13 cellular contexts compared by ENCODE assay signal in the genomic region with DNA sequence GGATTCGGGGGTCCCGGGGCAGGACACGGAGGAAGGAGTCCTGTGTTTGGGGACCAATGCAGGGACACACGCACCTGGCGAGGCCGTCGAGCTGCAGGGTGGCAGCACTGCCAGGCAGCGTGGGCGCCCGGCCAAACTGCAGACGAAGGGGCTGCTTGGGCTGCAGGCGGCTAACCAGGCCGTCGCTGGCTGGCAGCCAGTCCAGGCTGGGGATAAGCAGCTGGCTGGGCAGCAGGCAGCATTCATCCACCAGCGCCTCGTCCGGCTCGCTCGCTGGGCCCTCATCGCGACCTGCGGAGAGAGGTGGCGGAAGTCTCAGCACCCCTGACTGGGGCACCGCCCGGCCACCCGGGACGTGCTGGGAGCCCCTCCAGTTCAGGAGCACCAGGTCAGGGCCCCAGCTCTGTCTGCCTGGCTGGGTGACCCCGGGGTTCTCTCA. TPM values are rescaled to one million over a fixed set of nuclear protein-coding genes. Genes with fewer than 3 reads are reported as not detected.
DNase-seq lines count a peak whose midpoint lies in the region; ATAC-seq, FAIRE-seq and TF ChIP-seq lines count a peak whose summit lies in the region.
"Had no signal": no experiment of that assay in that cellular context is flagged by ENCODE, and none has a peak within 500 bp of the region (broad histone marks: within the 10 kb centered on the region; RNA-seq: fewer than 3 reads in every experiment).

No MANE protein-coding gene starts in this region.

- H3K27ac ChIP-seq in HepG2 (ENCODE audit: extremely low read length, insufficient read depth, low read length): peak overlapping the region; percentile 40
- no peak overlapping the region for H3K27ac ChIP-seq in right lobe of liver
- H3K27ac ChIP-seq in vagina: peak overlapping the region; percentile 87
- H3K27ac ChIP-seq: brain microvascular endothelial cell had no signal

- no peak for TF ChIP-seq RAD21 in HepG2 (CRISPR knock-in tag; IDR thresholded peaks at IDR 0.05)

- 97% methylated on average over 17 of the region's 28 CpGs for WGBS in HepG2 (ENCODE audit: low lambda C conversion rate)
- 90% methylated on average over 6 of the region's 28 CpGs for WGBS in right lobe of liver (ENCODE audit: insufficient coverage, low coverage, low lambda C conversion rate, missing lambda C conversion rate)

- H4K20me1 ChIP-seq in HepG2 (ENCODE audit: insufficient read depth, low read length): no peaks in the 10 kb centered on the region

- H3K4me1 ChIP-seq in HepG2 (ENCODE audit: insufficient read depth, low read length): no peaks in the 10 kb centered on the region
- no peaks in the 10 kb centered on the region for H3K4me1 ChIP-seq in right lobe of liver
- peaks cover 46% of the 10 kb centered on the region for H3K4me1 ChIP-seq in vagina

- H3K4me3 ChIP-seq in HepG2 (replicated peaks in 1 of 3; ENCODE audit: insufficient read depth in 1 of 3, low read depth in 2 of 3, low read length in 3 of 3) (no peak overlapping the region), right lobe of liver (no peak overlapping the region), vagina (no peak overlapping the region)

- ATAC-seq in HepG2 (no peak), right lobe of liver (no peak), left cardiac atrium (peak; percentile 10 to 36), GM21619 (IDR thresholded peaks at IDR 0.05; ENCODE audit: unreplicated experiment) (no peak)

- in situ Hi-C loops in HepG2 (cut with HindIII; ENCODE audit: extremely low pct_ligation_motif_present, low pct_unique_long_range_greater_than_20kb): no loop called here

- H3K27me3 ChIP-seq in HepG2 (ENCODE audit: control insufficient read depth in 1 of 2, insufficient read depth in 2 of 2, low read length in 2 of 2): no peaks in the 10 kb centered on the region
- H3K27me3 ChIP-seq in right lobe of liver: no peaks in the 10 kb centered on the region
- no peaks in the 10 kb centered on the region for H3K27me3 ChIP-seq in vagina
- H3K27me3 ChIP-seq: brain microvascular endothelial cell had no signal

- intact Hi-C loops in HepG2 (cut with micrococcal nuclease; ENCODE audit: unreplicated experiment): no loop called here
- intact Hi-C loops in right lobe of liver (cut with DNase I): no loop called here
- intact Hi-C loops in left cardiac atrium (cut with DNase I): no loop called here
- intact Hi-C loops in vagina (cut with DNase I): no loop called here

- DNase-seq in HepG2 (ENCODE audit: low spot score) (no peak), right lobe of liver (no peak), left cardiac atrium (peak; percentile 74), vagina (ENCODE audit: extremely low spot score in 2 of 2) (no peak), activated gamma-delta T cell (lab: John Stamatoyannopoulos, UW) (no peak)
- DNase-seq: brain microvascular endothelial cell; islet precursor cell; NK-92 treated with Interleukin-12 subunit alpha and Interleukin-12 subunit beta, amount 100 ng/mL, for 24 hours; T-helper 9 cell had no signal

- POLR2A ChIA-PET in HepG2 (lab: Yijun Ruan, JAX): no interaction called here

- H3K9me3 ChIP-seq in HepG2 (ENCODE audit: low read length) (no peaks in the 10 kb centered on the region), right lobe of liver (no peaks in the 10 kb centered on the region), vagina (no peaks in the 10 kb centered on the region)

- no peak for FAIRE-seq in HepG2 (lab: Jason Lieb, UNC)

- H3K36me3 ChIP-seq in HepG2 (replicated peaks in 1 of 2; ENCODE audit: control insufficient read depth in 1 of 2, insufficient read depth in 2 of 2, low read length in 2 of 2): peaks cover 3 to 12% of the 10 kb centered on the region in 2 experiments; a peak in 3 of 5 replicates
- H3K36me3 ChIP-seq in right lobe of liver: peaks cover 0 to 27% (median 2%) of the 10 kb centered on the region in 4 donors
- H3K36me3 ChIP-seq in vagina: peaks cover 0 to 32% of the 10 kb centered on the region in 2 donors

- H2AFZ ChIP-seq in HepG2 (ENCODE audit: low read length): no peak overlapping the region

- TF ChIP-seq CTCF in HepG2 (CRISPR knock-in tag; IDR thresholded peaks at IDR 0.05) (no peak), right lobe of liver (IDR thresholded peaks at IDR 0.05) (no peak), vagina (IDR thresholded peaks at IDR 0.05) (no peak)

- no peak overlapping the region for H3K4me2 ChIP-seq in HepG2 (ENCODE audit: low read depth, low read length)

- no peak overlapping the region for H3K9ac ChIP-seq in HepG2 (ENCODE audit: insufficient read depth, low read depth, low read length)

- no peaks in the 10 kb centered on the region for H3K79me2 ChIP-seq in HepG2 (ENCODE audit: insufficient read depth, low read length)

- TF ChIP-seq EP300 in HepG2 (IDR thresholded peaks at IDR 0.05; ENCODE audit: low read depth in 2 of 2, low read length in 2 of 2) (no peak), HepG2 (CRISPR knock-in tag; IDR thresholded peaks at IDR 0.05; ENCODE audit: borderline replicate concordance) (no peak)

- TF ChIP-seq POLR2A in HepG2 (IDR thresholded peaks at IDR 0.05; ENCODE audit: insufficient read depth in 1 of 2, low read depth in 2 of 2, low read length in 2 of 2) (no peak), right lobe of liver (IDR thresholded peaks at IDR 0.05) (no peak), vagina (IDR thresholded peaks at IDR 0.05) (no peak)

- no TSS peak for BruUV-seq in HepG2 (replicated peaks; lab: Mats Ljungman, UMichigan)

- CTCF ChIA-PET in HepG2 (lab: Yijun Ruan, JAX; ENCODE audit: low intra/inter-chr PET ratio, low total read pairs): no interaction called here

RNA-seq across cellular contexts. Expression of a gene that starts 11.5 kb away (rescaled TPM):
- 3.6 and 4.6 TPM in 2 replicates for total RNA-seq in HepG2 (2016; rRNA removed; fragmentation: Illumina TruSeq; extraction: Trizol)
- 1.4 and 2.7 TPM in 2 replicates for total RNA-seq in HepG2 (2016; cell fraction: cytosol; rRNA removed; fragmentation: Illumina TruSeq; extraction: Trizol; ENCODE audit: low read depth)
- total RNA-seq in HepG2 (2016; cell fraction: insoluble cytoplasmic fraction; rRNA removed; fragmentation: Illumina TruSeq; extraction: Trizol): 3.4 and 3.9 TPM in 2 replicates
- total RNA-seq in HepG2 (2016; cell fraction: membrane; rRNA removed; fragmentation: Illumina TruSeq; extraction: Trizol): 1.8 and 2.7 TPM in 2 replicates
- 1.0 and 1.7 TPM in 2 replicates for total RNA-seq in HepG2 (2016; cell fraction: nucleus; rRNA removed; fragmentation: Illumina TruSeq; extraction: Trizol)
- 2.3 and 3.9 TPM in 2 replicates for polyA plus RNA-seq in HepG2 (2011; rRNA removed)
- 3.0 and 8.4 TPM in 2 replicates for polyA plus RNA-seq in HepG2 (2011; cell fraction: cytosol; rRNA removed)
- 5.1 and 6.2 TPM in 2 replicates for polyA plus RNA-seq in HepG2 (2011; cell fraction: nucleus; rRNA removed)
- 3.4 and 4.4 TPM in 2 replicates for polyA plus RNA-seq in HepG2 (2012)
- 1.7 TPM in 2 replicates for polyA plus RNA-seq in HepG2 (2016; cell fraction: cytosol; fragmentation: Illumina TruSeq; extraction: Trizol; ENCODE audit: low read depth)
- 2.4 and 5.1 TPM in 2 replicates for polyA plus RNA-seq in HepG2 (2016; cell fraction: insoluble cytoplasmic fraction; fragmentation: Illumina TruSeq; extraction: Trizol; ENCODE audit: low read depth)
- polyA plus RNA-seq in HepG2 (2016; cell fraction: membrane; fragmentation: Illumina TruSeq; extraction: Trizol; ENCODE audit: low read depth): 1.2 and 1.9 TPM in 2 replicates
- polyA plus RNA-seq in HepG2 (2016; cell fraction: nucleus; fragmentation: Illumina TruSeq; extraction: Trizol; ENCODE audit: insufficient read depth, low read depth): 2.7 and 3.3 TPM in 2 replicates
- polyA minus RNA-seq in HepG2 (2011; rRNA and poly(A)+ RNA removed; ENCODE audit: low replicate concordance): 4.8 TPM in 2 replicates
- 1.9 and 2.3 TPM in 2 replicates for polyA minus RNA-seq in HepG2 (2011; cell fraction: cytosol; rRNA and poly(A)+ RNA removed)
- 0.75 and 1.9 TPM in 2 replicates for polyA minus RNA-seq in HepG2 (2011; cell fraction: nucleus; rRNA and poly(A)+ RNA removed)
- total RNA-seq in right lobe of liver: 1 to 10 TPM; 3.5 to 9.6 (median 7.8) TPM
- 100 to 1,000 TPM; 277 to 861 TPM for total RNA-seq in left cardiac atrium
- total RNA-seq in vagina: 2,325 TPM

RNA-seq across cellular contexts. Expression of a gene that starts 18.9 kb away (rescaled TPM):
- total RNA-seq in HepG2 (2016; rRNA removed; fragmentation: Illumina TruSeq; extraction: Trizol) (not detected in 2 replicates), right lobe of liver (1 to 10 TPM in 2 of 6 experiments, under 1 TPM in 1, not detected in 3; 0.59 to 4.2 (median 3.3) TPM), left cardiac atrium (1 to 10 TPM; 1.5 to 2.4 TPM), vagina (not detected)
- total RNA-seq in HepG2 (2016; cell fraction: cytosol; rRNA removed; fragmentation: Illumina TruSeq; extraction: Trizol; ENCODE audit: low read depth): not detected in 2 replicates
- not detected in 2 replicates for total RNA-seq in HepG2 (2016; cell fraction: insoluble cytoplasmic fraction; rRNA removed; fragmentation: Illumina TruSeq; extraction: Trizol)
- total RNA-seq in HepG2 (2016; cell fraction: membrane; rRNA removed; fragmentation: Illumina TruSeq; extraction: Trizol): not detected in 2 replicates
- not detected in 2 replicates for total RNA-seq in HepG2 (2016; cell fraction: nucleus; rRNA removed; fragmentation: Illumina TruSeq; extraction: Trizol)
- not detected in 2 replicates for polyA plus RNA-seq in HepG2 (2011; rRNA removed)
- polyA plus RNA-seq in HepG2 (2011; cell fraction: cytosol; rRNA removed): not detected in 2 replicates
- not detected in 2 replicates for polyA plus RNA-seq in HepG2 (2011; cell fraction: nucleus; rRNA removed)
- polyA plus RNA-seq in HepG2 (2012): not detected in 2 replicates
- polyA plus RNA-seq in HepG2 (2016; cell fraction: cytosol; fragmentation: Illumina TruSeq; extraction: Trizol; ENCODE audit: low read depth): not detected in 2 replicates
- not detected in 2 replicates for polyA plus RNA-seq in HepG2 (2016; cell fraction: insoluble cytoplasmic fraction; fragmentation: Illumina TruSeq; extraction: Trizol; ENCODE audit: low read depth)
- not detected in 2 replicates for polyA plus RNA-seq in HepG2 (2016; cell fraction: membrane; fragmentation: Illumina TruSeq; extraction: Trizol; ENCODE audit: low read depth)
- not detected in 2 replicates for polyA plus RNA-seq in HepG2 (2016; cell fraction: nucleus; fragmentation: Illumina TruSeq; extraction: Trizol; ENCODE audit: insufficient read depth, low read depth)
- not detected in 2 replicates for polyA minus RNA-seq in HepG2 (2011; rRNA and poly(A)+ RNA removed; ENCODE audit: low replicate concordance)
- polyA minus RNA-seq in HepG2 (2011; cell fraction: cytosol; rRNA and poly(A)+ RNA removed): not detected in 2 replicates
- not detected in 2 replicates for polyA minus RNA-seq in HepG2 (2011; cell fraction: nucleus; rRNA and poly(A)+ RNA removed)
- total RNA-seq: M059J, urinary bladder had no signal

RNA-seq across cellular contexts. Expression of a gene that starts 22.0 kb away (rescaled TPM):
- total RNA-seq in HepG2 (2016; rRNA removed; fragmentation: Illumina TruSeq; extraction: Trizol): 14.8 and 18.4 TPM in 2 replicates
- total RNA-seq in HepG2 (2016; cell fraction: cytosol; rRNA removed; fragmentation: Illumina TruSeq; extraction: Trizol; ENCODE audit: low read depth): 6.4 and 6.7 TPM in 2 replicates
- 14.0 and 16.4 TPM in 2 replicates for total RNA-seq in HepG2 (2016; cell fraction: insoluble cytoplasmic fraction; rRNA removed; fragmentation: Illumina TruSeq; extraction: Trizol)
- total RNA-seq in HepG2 (2016; cell fraction: membrane; rRNA removed; fragmentation: Illumina TruSeq; extraction: Trizol): 12.3 and 14.3 TPM in 2 replicates
- total RNA-seq in HepG2 (2016; cell fraction: nucleus; rRNA removed; fragmentation: Illumina TruSeq; extraction: Trizol): 11.3 and 13.2 TPM in 2 replicates
- polyA plus RNA-seq in HepG2 (2011; rRNA removed): 13.3 and 16.9 TPM in 2 replicates
- 17.9 and 30.0 TPM in 2 replicates for polyA plus RNA-seq in HepG2 (2011; cell fraction: cytosol; rRNA removed)
- 45.6 and 56.5 TPM in 2 replicates for polyA plus RNA-seq in HepG2 (2011; cell fraction: nucleus; rRNA removed)
- polyA plus RNA-seq in HepG2 (2012): 19.2 and 24.7 TPM in 2 replicates
- 7.2 and 8.1 TPM in 2 replicates for polyA plus RNA-seq in HepG2 (2016; cell fraction: cytosol; fragmentation: Illumina TruSeq; extraction: Trizol; ENCODE audit: low read depth)
- polyA plus RNA-seq in HepG2 (2016; cell fraction: insoluble cytoplasmic fraction; fragmentation: Illumina TruSeq; extraction: Trizol; ENCODE audit: low read depth): 21.8 and 29.1 TPM in 2 replicates
- polyA plus RNA-seq in HepG2 (2016; cell fraction: membrane; fragmentation: Illumina TruSeq; extraction: Trizol; ENCODE audit: low read depth): 15.5 and 16.0 TPM in 2 replicates
- polyA plus RNA-seq in HepG2 (2016; cell fraction: nucleus; fragmentation: Illumina TruSeq; extraction: Trizol; ENCODE audit: insufficient read depth, low read depth): 24.9 and 32.1 TPM in 2 replicates
- 17.7 and 77.2 TPM in 2 replicates for polyA minus RNA-seq in HepG2 (2011; rRNA and poly(A)+ RNA removed; ENCODE audit: low replicate concordance)
- polyA minus RNA-seq in HepG2 (2011; cell fraction: cytosol; rRNA and poly(A)+ RNA removed): 45.1 and 51.0 TPM in 2 replicates
- polyA minus RNA-seq in HepG2 (2011; cell fraction: nucleus; rRNA and poly(A)+ RNA removed): 14.5 and 15.0 TPM in 2 replicates
- total RNA-seq in right lobe of liver: 10 to 100 TPM; 32.0 to 35.7 (median 33.3) TPM
- total RNA-seq in left cardiac atrium: 10 to 100 TPM; 25.4 to 27.4 TPM
- total RNA-seq in vagina: 46.9 TPM

RNA-seq across cellular contexts. Expression of a gene that starts 22.3 kb away (rescaled TPM):
- total RNA-seq in HepG2 (2016; rRNA removed; fragmentation: Illumina TruSeq; extraction: Trizol) (under 0.01 TPM in 1 of 2 replicates, not detected in the other), right lobe of liver (not detected), left cardiac atrium (not detected), vagina (not detected)
- total RNA-seq in HepG2 (2016; cell fraction: cytosol; rRNA removed; fragmentation: Illumina TruSeq; extraction: Trizol; ENCODE audit: low read depth): under 0.01 TPM in 2 replicates
- under 0.01 TPM in 1 of 2 replicates, not detected in the other for total RNA-seq in HepG2 (2016; cell fraction: insoluble cytoplasmic fraction; rRNA removed; fragmentation: Illumina TruSeq; extraction: Trizol)
- under 0.01 TPM in 1 of 2 replicates, not detected in the other for total RNA-seq in HepG2 (2016; cell fraction: membrane; rRNA removed; fragmentation: Illumina TruSeq; extraction: Trizol)
- not detected in 2 replicates for total RNA-seq in HepG2 (2016; cell fraction: nucleus; rRNA removed; fragmentation: Illumina TruSeq; extraction: Trizol)
- not detected in 2 replicates for polyA plus RNA-seq in HepG2 (2011; rRNA removed)
- not detected in 2 replicates for polyA plus RNA-seq in HepG2 (2011; cell fraction: cytosol; rRNA removed)
- not detected in 2 replicates for polyA plus RNA-seq in HepG2 (2011; cell fraction: nucleus; rRNA removed)
- not detected in 2 replicates for polyA plus RNA-seq in HepG2 (2012)
- not detected in 2 replicates for polyA plus RNA-seq in HepG2 (2016; cell fraction: cytosol; fragmentation: Illumina TruSeq; extraction: Trizol; ENCODE audit: low read depth)
- not detected in 2 replicates for polyA plus RNA-seq in HepG2 (2016; cell fraction: insoluble cytoplasmic fraction; fragmentation: Illumina TruSeq; extraction: Trizol; ENCODE audit: low read depth)
- polyA plus RNA-seq in HepG2 (2016; cell fraction: membrane; fragmentation: Illumina TruSeq; extraction: Trizol; ENCODE audit: low read depth): not detected in 2 replicates
- polyA plus RNA-seq in HepG2 (2016; cell fraction: nucleus; fragmentation: Illumina TruSeq; extraction: Trizol; ENCODE audit: insufficient read depth, low read depth): not detected in 2 replicates
- under 0.01 TPM in 1 of 2 replicates, not detected in the other for polyA minus RNA-seq in HepG2 (2011; rRNA and poly(A)+ RNA removed; ENCODE audit: low replicate concordance)
- under 0.01 TPM in 1 of 2 replicates, not detected in the other for polyA minus RNA-seq in HepG2 (2011; cell fraction: cytosol; rRNA and poly(A)+ RNA removed)
- not detected in 2 replicates for polyA minus RNA-seq in HepG2 (2011; cell fraction: nucleus; rRNA and poly(A)+ RNA removed)
- total RNA-seq: M059J, urinary bladder had no signal
- polyA plus RNA-seq: esophagus, urinary bladder had no signal

RNA-seq across cellular contexts. Expression of a gene that starts 30.2 kb away (rescaled TPM):
- not detected in 2 replicates for total RNA-seq in HepG2 (2016; rRNA removed; fragmentation: Illumina TruSeq; extraction: Trizol)
- not detected in 2 replicates for total RNA-seq in HepG2 (2016; cell fraction: cytosol; rRNA removed; fragmentation: Illumina TruSeq; extraction: Trizol; ENCODE audit: low read depth)
- total RNA-seq in HepG2 (2016; cell fraction: insoluble cytoplasmic fraction; rRNA removed; fragmentation: Illumina TruSeq; extraction: Trizol): not detected in 2 replicates
- not detected in 2 replicates for total RNA-seq in HepG2 (2016; cell fraction: membrane; rRNA removed; fragmentation: Illumina TruSeq; extraction: Trizol)
- not detected in 2 replicates for total RNA-seq in HepG2 (2016; cell fraction: nucleus; rRNA removed; fragmentation: Illumina TruSeq; extraction: Trizol)
- 0.10 TPM in 1 of 2 replicates, not detected in the other for polyA plus RNA-seq in HepG2 (2011; rRNA removed)
- polyA plus RNA-seq in HepG2 (2011; cell fraction: cytosol; rRNA removed): 0.17 TPM in 1 of 2 replicates, not detected in the other
- polyA plus RNA-seq in HepG2 (2011; cell fraction: nucleus; rRNA removed): 0.14 and 0.16 TPM in 2 replicates
- polyA plus RNA-seq in HepG2 (2012): not detected in 2 replicates
- not detected in 2 replicates for polyA plus RNA-seq in HepG2 (2016; cell fraction: cytosol; fragmentation: Illumina TruSeq; extraction: Trizol; ENCODE audit: low read depth)
- polyA plus RNA-seq in HepG2 (2016; cell fraction: insoluble cytoplasmic fraction; fragmentation: Illumina TruSeq; extraction: Trizol; ENCODE audit: low read depth): not detected in 2 replicates
- polyA plus RNA-seq in HepG2 (2016; cell fraction: membrane; fragmentation: Illumina TruSeq; extraction: Trizol; ENCODE audit: low read depth): not detected in 2 replicates
- polyA plus RNA-seq in HepG2 (2016; cell fraction: nucleus; fragmentation: Illumina TruSeq; extraction: Trizol; ENCODE audit: insufficient read depth, low read depth): not detected in 2 replicates
- 0.14 TPM in 1 of 2 replicates, not detected in the other for polyA minus RNA-seq in HepG2 (2011; rRNA and poly(A)+ RNA removed; ENCODE audit: low replicate concordance)
- not detected in 2 replicates for polyA minus RNA-seq in HepG2 (2011; cell fraction: cytosol; rRNA and poly(A)+ RNA removed)
- polyA minus RNA-seq in HepG2 (2011; cell fraction: nucleus; rRNA and poly(A)+ RNA removed): not detected in 2 replicates
- total RNA-seq in right lobe of liver: 1 to 10 TPM in 2 of 6 experiments, not detected in 4; 2.3 to 2.9 TPM
- not detected for total RNA-seq in left cardiac atrium
- total RNA-seq in vagina: not detected
- total RNA-seq: M059J had no signal
- polyA plus RNA-seq: esophagus had no signal

Comparison
In these comparisons a context has a peak if more than half of its experiments do, and no peak if none do; other contexts are left out.
1. H3K27ac ChIP-seq: peak in HepG2 (single experiment) and vagina (single experiment); none in right lobe of liver (0 of 3).
2. ATAC-seq: peak in left cardiac atrium (2 of 2); none in HepG2 (single experiment), right lobe of liver (0 of 4) and GM21619 (single experiment).
3. RNA of a gene that starts 11.5 kb away (total RNA-seq): 2,325 TPM in vagina (single experiment) and 277 to 861 TPM in left cardiac atrium; 3.5 to 9.6 TPM in right lobe of liver and 1.0 to 4.6 TPM in HepG2; every median in the first group is over 10 times any median in the second.